8 cellular contexts compared by ENCODE assay signal in genomic region chr1:50109647-50110075, GRCh38. TPM values are rescaled to one million over a fixed set of nuclear protein-coding genes. Genes with fewer than 3 reads are reported as not detected.
DNase-seq lines count a peak whose midpoint lies in the region; ATAC-seq and TF ChIP-seq lines count a peak whose summit lies in the region.

No MANE protein-coding gene starts in this region.

- no peaks in the 10 kb centered on the region for H3K36me3 Mint-ChIP-seq in activated naive CD8-positive, alpha-beta T cell treated with anti-CD3 and anti-CD28 coated beads for 36 hours

- H3K27me3 ChIP-seq in GM23248 (replicated peaks; ENCODE audit: insufficient read depth) (peaks cover 9% of the 10 kb centered on the region; the same call in 1 of the 2 replicates), psoas muscle (ENCODE audit: insufficient read depth in 3 of 3, low read length in 2 of 3) (peaks cover 8 to 33% (median 9%) of the 10 kb centered on the region in 3 donors)

- in situ Hi-C loops in GM23248 (cut with MboI): no loop called here

- H3K4me3 ChIP-seq in GM23248 (no peak overlapping the region), psoas muscle (no peak overlapping the region)

- H3K9me2 ChIP-seq in GM23248 (ENCODE audit: insufficient read depth): no peaks in the 10 kb centered on the region

- no peaks in the 10 kb centered on the region for H3K36me3 ChIP-seq in GM23248 (ENCODE audit: low read depth)
- no peaks in the 10 kb centered on the region for H3K36me3 ChIP-seq in psoas muscle (ENCODE audit: insufficient read depth in 1 of 2, low read depth in 1 of 2)

- H3K4me3 Mint-ChIP-seq in activated naive CD8-positive, alpha-beta T cell treated with anti-CD3 and anti-CD28 coated beads for 36 hours: peak overlapping the region; percentile 56

- no peak for TF ChIP-seq CTCF in psoas muscle (IDR thresholded peaks at IDR 0.05)

- H3K4me1 ChIP-seq in GM23248 (ENCODE audit: insufficient read depth) (no peaks in the 10 kb centered on the region), psoas muscle (no peaks in the 10 kb centered on the region)

- no peak overlapping the region for H3K4me2 ChIP-seq in GM23248 (ENCODE audit: unreplicated experiment)

- H4K20me1 ChIP-seq in GM23248 (ENCODE audit: insufficient read depth): no peaks in the 10 kb centered on the region

- intact Hi-C loops in psoas muscle (cut with DNase I): no loop called here

- peaks cover 18% of the 10 kb centered on the region for H3K4me1 Mint-ChIP-seq in activated naive CD8-positive, alpha-beta T cell treated with anti-CD3 and anti-CD28 coated beads for 36 hours

- no peak overlapping the region for H3K27ac Mint-ChIP-seq in activated naive CD8-positive, alpha-beta T cell treated with anti-CD3 and anti-CD28 coated beads for 36 hours

- peaks cover 79% of the 10 kb centered on the region for H3K27me3 Mint-ChIP-seq in activated naive CD8-positive, alpha-beta T cell treated with anti-CD3 and anti-CD28 coated beads for 36 hours

- H3K9me3 Mint-ChIP-seq in activated naive CD8-positive, alpha-beta T cell treated with anti-CD3 and anti-CD28 coated beads for 36 hours: no peaks in the 10 kb centered on the region

- H3K9ac ChIP-seq in GM23248: no peak overlapping the region

- no peaks in the 10 kb centered on the region for H3K79me2 ChIP-seq in GM23248 (ENCODE audit: insufficient read depth)

- no peak overlapping the region for H2AFZ ChIP-seq in GM23248

- H3K27ac ChIP-seq in GM23248 (no peak overlapping the region), psoas muscle (no peak overlapping the region)

- 5 to 10% methylated on average over 8 of the region's 8 CpGs for WGBS in GM23248 (ENCODE audit: low coverage in 1 of 2, low lambda C conversion rate in 2 of 2, missing lambda C conversion rate in 2 of 2), 2 experiments
- 4 to 9% (median 9%) methylated on average over 8 of the region's 8 CpGs for WGBS in psoas muscle, 3 donors

- H3K9me3 ChIP-seq in GM23248 (ENCODE audit: low read depth) (no peaks in the 10 kb centered on the region), psoas muscle (no peaks in the 10 kb centered on the region)

- DNase-seq in GM23248: peak; percentile 4
- DNase-seq in NCI-H2081 (lab: John Stamatoyannopoulos, UW): peak; percentile 78 to 92
- no peak for DNase-seq in activated naive CD8-positive, alpha-beta T cell treated with anti-CD3 and anti-CD28 coated beads for 36 hours
- DNase-seq in occipital lobe (lab: John Stamatoyannopoulos, UW): peak; percentile 27
- DNase-seq in RPMI8226: no peak
- DNase-seq in psoas muscle: no peak
- DNase-seq in 8988T: no peak

- no peak for ATAC-seq in psoas muscle
- ATAC-seq in HG02798 (IDR thresholded peaks at IDR 0.05; ENCODE audit: poor library complexity, unreplicated experiment): no peak

- no peaks in the 10 kb centered on the region for H3F3A ChIP-seq in GM23248 (ENCODE audit: insufficient read depth)

RNA-seq across cellular contexts. Expression of gene ELAVL4, which starts 0.9 kb away (rescaled TPM):
- total RNA-seq in GM23248 (2014; rRNA removed; shearing (Covaris generic)): not detected in 2 replicates
- polyA plus RNA-seq in GM23248 (2016; fragmentation: Nextera tagmentation; extraction: Ambion mirVana) (0.13 and 0.18 TPM in 2 replicates), psoas muscle (under 1 TPM in 1 of 3 donors, not detected in 2; 0.03 TPM)
- total RNA-seq in activated naive CD8-positive, alpha-beta T cell treated with anti-CD3 and anti-CD28 coated beads for 36 hours: not detected
- total RNA-seq in occipital lobe (91.4 TPM), psoas muscle (not detected)

Comparison
In these comparisons a context has a peak if more than half of its experiments do, and no peak if none do; other contexts are left out.
1. DNase-seq: peak in GM23248 (single experiment), NCI-H2081 (2 of 2) and occipital lobe (single experiment); none in activated naive CD8-positive, alpha-beta T cell treated with anti-CD3 and anti-CD28 coated beads for 36 hours (single experiment), RPMI8226 (single experiment), psoas muscle (0 of 2) and 8988T (single experiment).
2. RNA of gene ELAVL4, which starts 0.9 kb away (total RNA-seq): 91.4 TPM in occipital lobe (single experiment); not detected in GM23248, not detected in activated naive CD8-positive, alpha-beta T cell treated with anti-CD3 and anti-CD28 coated beads for 36 hours and not detected in psoas muscle; every median in the first group is over 10 times any median in the second.